ENCODE assay signal across 23 cellular contexts in the genomic region with DNA sequence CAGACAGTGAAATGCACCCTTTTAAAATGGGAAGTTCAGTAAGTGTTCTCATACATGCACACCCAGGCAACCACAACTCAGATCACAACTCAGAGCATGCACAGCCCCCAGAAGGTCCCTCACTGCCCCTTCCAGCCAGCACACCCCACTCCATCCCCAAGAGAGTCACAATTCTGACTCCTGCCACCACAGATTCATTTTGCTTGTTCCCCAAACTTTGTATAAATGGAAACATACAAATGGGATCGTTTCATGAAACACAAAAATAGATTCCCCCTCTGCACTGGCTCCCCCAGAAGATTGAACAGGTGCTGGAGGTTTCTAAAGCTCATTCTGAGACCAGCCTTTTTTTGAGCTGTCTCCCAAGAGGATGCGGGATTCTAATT. TPM values are rescaled to one million over a fixed set of nuclear protein-coding genes. Genes with fewer than 3 reads are reported as not detected.
DNase-seq lines count a peak whose midpoint lies in the region; ATAC-seq and TF ChIP-seq lines count a peak whose summit lies in the region.
"Had no signal": no experiment of that assay in that cellular context is flagged by ENCODE, and none has a peak within 500 bp of the region (broad histone marks: within the 10 kb centered on the region; RNA-seq: fewer than 3 reads in every experiment).

No MANE protein-coding gene starts in this region.

- no peaks in the 10 kb centered on the region for H4K20me1 ChIP-seq in DOHH2 (ENCODE audit: control insufficient read depth, insufficient read depth, low read depth, low read length)

- no peaks in the 10 kb centered on the region for H3K9me2 ChIP-seq in DOHH2 (replicated peaks; ENCODE audit: control insufficient read depth, low read length)

- WGBS in sigmoid colon, 2 donors: 65 to 90% methylated on average over 2 of the region's 2 CpGs

- no peaks in the 10 kb centered on the region for H3K9me3 Mint-ChIP-seq in progenitor cell of endocrine pancreas (ENCODE audit: low read depth)
- H3K9me3 Mint-ChIP-seq: activated naive CD4-positive, alpha-beta T cell treated with anti-CD3 and anti-CD28 coated beads for 36 hours; activated T-cell treated with anti-CD3 and anti-CD28 coated beads, Interleukin-2, amount 50 U/mL, for 4 hours; nephron had no signal

- H3K4me3 ChIP-seq in DOHH2 (ENCODE audit: low read length) (peak overlapping the region; percentile 55), sigmoid colon (no peak overlapping the region)
- H3K4me3 ChIP-seq: cardiac muscle cell, right lobe of liver had no signal

- intact Hi-C loops in sigmoid colon (cut with DNase I): no loop called here

- peaks cover 20% of the 10 kb centered on the region for H3F3A ChIP-seq in DOHH2 (ENCODE audit: control insufficient read depth, insufficient read depth)

- H3K9me3 ChIP-seq in DOHH2 (ENCODE audit: control insufficient read depth, insufficient read depth, low read length): no peaks in the 10 kb centered on the region
- H3K9me3 ChIP-seq in sigmoid colon: no peaks in the 10 kb centered on the region
- H3K9me3 ChIP-seq: right lobe of liver had no signal

- peaks cover 26% of the 10 kb centered on the region for H3K27me3 Mint-ChIP-seq in progenitor cell of endocrine pancreas
- H3K27me3 Mint-ChIP-seq: CD4-positive, alpha-beta memory T cell had no signal

- peak overlapping the region; percentile 81 for H3K4me2 ChIP-seq in DOHH2 (ENCODE audit: low read length)

- H3K79me2 ChIP-seq in DOHH2 (ENCODE audit: control insufficient read depth, low read length): no peaks in the 10 kb centered on the region

- H3K27me3 ChIP-seq in DOHH2 (ENCODE audit: control insufficient read depth, low read length) (peaks cover 11% of the 10 kb centered on the region), sigmoid colon (no peaks in the 10 kb centered on the region)
- H3K27me3 ChIP-seq: cardiac muscle cell, right lobe of liver had no signal

- H3K4me1 ChIP-seq in DOHH2 (ENCODE audit: control insufficient read depth, low read length): peaks cover 73% of the 10 kb centered on the region
- no peaks in the 10 kb centered on the region for H3K4me1 ChIP-seq in sigmoid colon
- H3K4me1 ChIP-seq: right lobe of liver had no signal

- TF ChIP-seq EP300 in sigmoid colon (IDR thresholded peaks at IDR 0.05): no peak

- ATAC-seq in HG02678 (IDR thresholded peaks at IDR 0.05; ENCODE audit: unreplicated experiment): peak; percentile 22
- ATAC-seq in HG03460 (IDR thresholded peaks at IDR 0.05; ENCODE audit: unreplicated experiment): no peak
- ATAC-seq: activated CD8-positive, alpha-beta T cell treated with anti-CD3 and anti-CD28 coated beads, Interleukin-2, amount 10 ng/mL, durations not matched to agents 7 days and 5 days; activated T-cell treated with anti-CD3 and anti-CD28 coated beads, Interleukin-2, amount 50 U/mL, for 4 hours; left cardiac atrium; right lobe of liver had no signal

- TF ChIP-seq CTCF in DOHH2 (IDR thresholded peaks at IDR 0.05; ENCODE audit: low read depth, low read length, poor library complexity, severe bottlenecking) (no peak), sigmoid colon (IDR thresholded peaks at IDR 0.05) (no peak), progenitor cell of endocrine pancreas (IDR thresholded peaks at IDR 0.05; ENCODE audit: unreplicated experiment) (no peak)

- DNase-seq in RPMI8226: peak; percentile 32
- DNase-seq in sigmoid colon: peak; percentile 21
- no peak for DNase-seq in progenitor cell of endocrine pancreas (ENCODE audit: low spot score, unreplicated experiment)
- no peak for DNase-seq in anterior cingulate cortex (lab: John Stamatoyannopoulos, UW)
- DNase-seq: activated CD4-positive, CD25-positive, alpha-beta regulatory T cell treated with anti-CD3 and anti-CD28 coated beads, Interleukin-2, amount 50 U/mL, for 72 hours; activated CD8-positive, alpha-beta T cell treated with anti-CD3 and anti-CD28 coated beads, Interleukin-2, amount 10 ng/mL, durations not matched to agents 7 days and 5 days; activated naive CD4-positive, alpha-beta T cell treated with anti-CD3 and anti-CD28 coated beads for 36 hours; activated T-cell treated with anti-CD3 and anti-CD28 coated beads, Interleukin-2, amount 50 U/mL, for 4 hours; CD4-positive, alpha-beta memory T cell; GDM1; IMR-90; left cardiac atrium; mesenchymal stem cell; NCI-H2171 treated with DMSO at 0.1 percent for 48 hours; NCI-H526 treated with DMSO at 0.1 percent for 48 hours; right lobe of liver; stimulated activated CD8-positive, alpha-beta memory T cell treated with anti-CD3 and anti-CD28 coated beads, Interleukin-4, amount 100 ng/mL, for 48 hours had no signal

- no peaks in the 10 kb centered on the region for H3K36me3 ChIP-seq in DOHH2 (ENCODE audit: control insufficient read depth, low read length)
- no peaks in the 10 kb centered on the region for H3K36me3 ChIP-seq in sigmoid colon
- H3K36me3 ChIP-seq: cardiac muscle cell, right lobe of liver had no signal

- no peaks in the 10 kb centered on the region for H3K4me1 Mint-ChIP-seq in progenitor cell of endocrine pancreas (ENCODE audit: low read depth)

- peak overlapping the region; percentile 56 for H3K27ac ChIP-seq in DOHH2 (ENCODE audit: low read depth, low read length)
- H3K27ac ChIP-seq in sigmoid colon: no peak overlapping the region
- H3K27ac ChIP-seq: cardiac muscle cell, right lobe of liver had no signal

- H3K36me3 Mint-ChIP-seq in progenitor cell of endocrine pancreas (ENCODE audit: insufficient read depth): no peaks in the 10 kb centered on the region
- H3K36me3 Mint-ChIP-seq: CD4-positive, alpha-beta memory T cell had no signal

- TF ChIP-seq POLR2A in sigmoid colon (IDR thresholded peaks at IDR 0.05): no peak

- no peak overlapping the region for H3K27ac Mint-ChIP-seq in progenitor cell of endocrine pancreas
- H3K27ac Mint-ChIP-seq: activated CD8-positive, alpha-beta T cell treated with anti-CD3 and anti-CD28 coated beads, Interleukin-2, amount 10 ng/mL, durations not matched to agents 7 days and 5 days; activated naive CD4-positive, alpha-beta T cell treated with anti-CD3 and anti-CD28 coated beads for 36 hours; nephron had no signal

- no peak overlapping the region for H3K4me3 Mint-ChIP-seq in progenitor cell of endocrine pancreas (ENCODE audit: low read depth)
- H3K4me3 Mint-ChIP-seq: activated CD8-positive, alpha-beta T cell treated with anti-CD3 and anti-CD28 coated beads, Interleukin-2, amount 10 ng/mL, durations not matched to agents 7 days and 5 days; activated naive CD4-positive, alpha-beta T cell treated with anti-CD3 and anti-CD28 coated beads for 36 hours; CD4-positive, alpha-beta memory T cell; nephron had no signal

RNA-seq across cellular contexts. Expression of gene TNFRSF13B, which starts 3.3 kb away (rescaled TPM):
- total RNA-seq in sigmoid colon (not detected), progenitor cell of endocrine pancreas (not detected in 2 replicates)
- 10 to 100 TPM in 1 of 3 donors, not detected in 2; 15.2 TPM for polyA plus RNA-seq in sigmoid colon
- total RNA-seq: activated CD8-positive, alpha-beta T cell treated with anti-CD3 and anti-CD28 coated beads, Interleukin-2, amount 10 ng/mL, durations not matched to agents 7 days and 5 days; activated naive CD4-positive, alpha-beta T cell treated with anti-CD3 and anti-CD28 coated beads for 36 hours; cardiac muscle cell; CD4-positive, alpha-beta memory T cell; IMR-90; left cardiac atrium; PC-3 had no signal
- polyA plus RNA-seq: cardiac muscle cell, IMR-90 had no signal

Comparison
In these comparisons a context has a peak if more than half of its experiments do, and no peak if none do; other contexts are left out.
1. DNase-seq: peak in RPMI8226 (single experiment) and sigmoid colon (single experiment); none in progenitor cell of endocrine pancreas (single experiment) and anterior cingulate cortex (0 of 58).